In genomic region chr10:27815261-27815660, GRCh38 we compare ENCODE assay signal across 1 cellular context.
TF ChIP-seq lines count a peak whose summit lies in the region.

No MANE protein-coding gene starts in this region.

TF ChIP-seq in IMR-90, 13 proteins besides CTCF, POLR2A, EP300 and RAD21:
- TF ChIP-seq ELK1 (IDR thresholded peaks at IDR 0.05; ENCODE audit: borderline replicate concordance, low read depth, low read length) (no peak), SMC3 (IDR thresholded peaks at IDR 0.05; ENCODE audit: low read depth, low read length) (no peak)
